In genomic region chr2:232887171-232887850, GRCh38 we compare ENCODE assay signal across 11 cellular contexts. TPM values are rescaled to one million over a fixed set of nuclear protein-coding genes. Genes with fewer than 3 reads are reported as not detected.
A peak's percentile ranks its signal among the peaks of the same experiment; 100 is the strongest.
DNase-seq lines count a peak whose midpoint lies in the region; ATAC-seq and TF ChIP-seq lines count a peak whose summit lies in the region.
"Had no signal": no experiment of that assay in that cellular context is flagged by ENCODE, and none has a peak within 500 bp of the region (broad histone marks: within the 10 kb centered on the region; RNA-seq: fewer than 3 reads in every experiment).

No MANE protein-coding gene starts in this region.

- peak; percentile 8 for TF ChIP-seq CTCF in GM06990 (IDR thresholded peaks at IDR 0.05; ENCODE audit: insufficient read depth, low read length, poor library complexity, severe bottlenecking)

- H4K8ac ChIP-seq in neuronal stem cell (ENCODE audit: low read depth, low read length) = no peak overlapping the region

- no peak for ATAC-seq in T-helper 17 cell
- ATAC-seq: activated CD4-positive, CD25-positive, alpha-beta regulatory T cell treated with anti-CD3 and anti-CD28 coated beads, Interleukin-2, amount 50 U/mL, for 24 hours had no signal

- H3K4me3 Mint-ChIP-seq in T-helper 17 cell = no peak overlapping the region
- H3K4me3 Mint-ChIP-seq: activated T-helper 1 cell treated with anti-CD3 and anti-CD28 coated beads, Interleukin-12 subunit alpha, Interleukin-12 subunit beta, Interleukin-2, Interleukin-4 antibody, amounts not matched to agents 30 ng/mL and 10 ng/mL and 1 ng/mL, durations not matched to agents 14 hours and 24 hours and 36 hours had no signal

- no peak overlapping the region for H3K14ac ChIP-seq in neuronal stem cell (ENCODE audit: low read length)

- H3K27me3 Mint-ChIP-seq in T-helper 17 cell = peaks cover 37% of the 10 kb centered on the region

- H2BK120ac ChIP-seq in neuronal stem cell (ENCODE audit: low read depth, low read length) = peak overlapping the region; percentile 35

- H2BK15ac ChIP-seq in neuronal stem cell (ENCODE audit: low read length) = peak overlapping the region; percentile 24

- no peak overlapping the region for H2BK5ac ChIP-seq in neuronal stem cell (ENCODE audit: low read length)

- no peaks in the 10 kb centered on the region for H3K36me3 Mint-ChIP-seq in T-helper 17 cell (ENCODE audit: low read depth)

- H2AK5ac ChIP-seq in neuronal stem cell (ENCODE audit: low read depth, low read length) = no peak overlapping the region

- H2AFZ ChIP-seq in neuronal stem cell (ENCODE audit: low read length) = no peak overlapping the region

- H3K27ac ChIP-seq in neuronal stem cell (replicated peaks; ENCODE audit: low read length) = no peak overlapping the region
- H3K27ac ChIP-seq: SJSA1 had no signal

- TF ChIP-seq RAD21 in Ishikawa (IDR thresholded peaks at IDR 0.05; ENCODE audit: low read depth) = peak; percentile 39; the same call in 1 of the 2 replicates

- H3K9me3 ChIP-seq in neuronal stem cell (replicated peaks in 1 of 2; ENCODE audit: control insufficient read depth in 2 of 2, insufficient read depth in 1 of 2, low read depth in 1 of 2, low read length in 2 of 2) = peaks cover 0 to 3% of the 10 kb centered on the region in 2 donors
- no peaks in the 10 kb centered on the region for H3K9me3 ChIP-seq in T-helper 17 cell (ENCODE audit: control insufficient read depth, low read length, poor library complexity, severe bottlenecking)
- H3K9me3 ChIP-seq: SJSA1 had no signal

- WGBS in neuronal stem cell (ENCODE audit: extremely low coverage in 2 of 2, insufficient read length in 2 of 2, insufficient replicate concordance in 1 of 2), 2 donors = no CpG with 5 or more reads among the region's 15 CpGs

- H3K4me2 ChIP-seq in neuronal stem cell (ENCODE audit: insufficient read depth, low read length, poor library complexity, severe bottlenecking) = no peak overlapping the region

- H3K36me3 ChIP-seq in GM06990 (ENCODE audit: control insufficient read depth, insufficient read depth, low read length) = no peaks in the 10 kb centered on the region
- no peaks in the 10 kb centered on the region for H3K36me3 ChIP-seq in neuronal stem cell (replicated peaks in 1 of 2; ENCODE audit: control insufficient read depth in 2 of 2, insufficient read depth in 2 of 2, low read length in 2 of 2)

- TF ChIP-seq EP300 in Ishikawa (IDR thresholded peaks at IDR 0.05; ENCODE audit: borderline replicate concordance) = no peak

- peaks cover 10% of the 10 kb centered on the region for H3K4me1 Mint-ChIP-seq in T-helper 17 cell

- no peaks in the 10 kb centered on the region; the same call in 1 of the 2 replicates for H3K27me3 ChIP-seq in GM06990 (replicated peaks; ENCODE audit: control insufficient read depth, insufficient read depth, low read length)
- no peaks in the 10 kb centered on the region for H3K27me3 ChIP-seq in neuronal stem cell (ENCODE audit: control insufficient read depth in 3 of 3, insufficient read depth in 3 of 3, low read depth in 1 of 3, low read length in 3 of 3)
- H3K27me3 ChIP-seq: SJSA1 had no signal

- no peak overlapping the region for H3K4ac ChIP-seq in neuronal stem cell (ENCODE audit: low read length)

- peaks cover 6 to 10% of the 10 kb centered on the region in 2 donors for H3K4me1 ChIP-seq in neuronal stem cell (ENCODE audit: control insufficient read depth in 2 of 2, insufficient read depth in 1 of 2, low read depth in 1 of 2, low read length in 2 of 2)

- H4K91ac ChIP-seq in neuronal stem cell (ENCODE audit: low read depth, low read length, poor library complexity) = no peak overlapping the region

- no peaks in the 10 kb centered on the region for H3K79me1 ChIP-seq in neuronal stem cell (ENCODE audit: low read depth, low read length)

- peak overlapping the region; percentile 69 for H3K18ac ChIP-seq in neuronal stem cell (ENCODE audit: low read length)

- H3K27ac Mint-ChIP-seq in T-helper 17 cell = no peak overlapping the region
- H3K27ac Mint-ChIP-seq: activated T-helper 1 cell treated with anti-CD3 and anti-CD28 coated beads, Interleukin-12 subunit alpha, Interleukin-12 subunit beta, Interleukin-2, Interleukin-4 antibody, amounts not matched to agents 30 ng/mL and 10 ng/mL and 1 ng/mL, durations not matched to agents 14 hours and 24 hours and 36 hours had no signal

- peak overlapping the region; percentile 26 for H3K9ac ChIP-seq in neuronal stem cell (ENCODE audit: low read depth, low read length, poor library complexity)

- DNase-seq in GM06990 (ENCODE audit: extremely low read depth, insufficient read length) = no peak
- peak; percentile 19 for DNase-seq in dermis blood vessel endothelial cell
- DNase-seq in neuronal stem cell (ENCODE audit: low spot score) = no peak
- DNase-seq in glomerular visceral epithelial cell (ENCODE audit: extremely low spot score) = no peak
- no peak for DNase-seq in COR-L47 (lab: John Stamatoyannopoulos, UW)
- no peak for DNase-seq in T-helper 17 cell
- DNase-seq: NCI-H524 treated with DMSO at 0.1 percent for 48 hours had no signal

- H3K4me3 ChIP-seq in GM06990 (replicated peaks; ENCODE audit: low read depth, low read length) (no peak overlapping the region), neuronal stem cell (ENCODE audit: low read length in 2 of 2) (no peak overlapping the region)
- H3K4me3 ChIP-seq: SJSA1 had no signal

- H2BK12ac ChIP-seq in neuronal stem cell (ENCODE audit: low read length) = no peak overlapping the region

- no peak overlapping the region for H3K23ac ChIP-seq in neuronal stem cell (ENCODE audit: low read depth, low read length, poor library complexity)

TF ChIP-seq in Ishikawa, 13 proteins besides CTCF, POLR2A, EP300 and RAD21:
- TF ChIP-seq CREB1 (IDR thresholded peaks at IDR 0.05; ENCODE audit: low read depth) = no peak
- no peak for TF ChIP-seq FOXM1 (IDR thresholded peaks at IDR 0.05; ENCODE audit: borderline replicate concordance, low read depth)
- TF ChIP-seq, protein P1, sequence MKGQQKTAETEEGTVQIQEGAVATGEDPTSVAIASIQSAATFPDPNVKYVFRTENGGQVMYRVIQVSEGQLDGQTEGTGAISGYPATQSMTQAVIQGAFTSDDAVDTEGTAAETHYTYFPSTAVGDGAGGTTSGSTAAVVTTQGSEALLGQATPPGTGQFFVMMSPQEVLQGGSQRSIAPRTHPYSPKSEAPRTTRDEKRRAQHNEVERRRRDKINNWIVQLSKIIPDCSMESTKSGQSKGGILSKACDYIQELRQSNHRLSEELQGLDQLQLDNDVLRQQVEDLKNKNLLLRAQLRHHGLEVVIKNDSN (IDR thresholded peaks at IDR 0.05) = no peak
- no peak for TF ChIP-seq CEBPB (IDR thresholded peaks at IDR 0.05)
- TF ChIP-seq, protein P2, sequence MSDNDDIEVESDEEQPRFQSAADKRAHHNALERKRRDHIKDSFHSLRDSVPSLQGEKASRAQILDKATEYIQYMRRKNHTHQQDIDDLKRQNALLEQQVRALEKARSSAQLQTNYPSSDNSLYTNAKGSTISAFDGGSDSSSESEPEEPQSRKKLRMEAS (IDR thresholded peaks at IDR 0.05) = no peak
- no peak for TF ChIP-seq TAF1 (IDR thresholded peaks at IDR 0.05; ENCODE audit: low read depth)
- TF ChIP-seq TCF12 (IDR thresholded peaks at IDR 0.05; ENCODE audit: low read depth) = no peak
- no peak for TF ChIP-seq NFIC (IDR thresholded peaks at IDR 0.05)
- no peak for TF ChIP-seq EGR1 (IDR thresholded peaks at IDR 0.05)
- TF ChIP-seq, protein P3, sequence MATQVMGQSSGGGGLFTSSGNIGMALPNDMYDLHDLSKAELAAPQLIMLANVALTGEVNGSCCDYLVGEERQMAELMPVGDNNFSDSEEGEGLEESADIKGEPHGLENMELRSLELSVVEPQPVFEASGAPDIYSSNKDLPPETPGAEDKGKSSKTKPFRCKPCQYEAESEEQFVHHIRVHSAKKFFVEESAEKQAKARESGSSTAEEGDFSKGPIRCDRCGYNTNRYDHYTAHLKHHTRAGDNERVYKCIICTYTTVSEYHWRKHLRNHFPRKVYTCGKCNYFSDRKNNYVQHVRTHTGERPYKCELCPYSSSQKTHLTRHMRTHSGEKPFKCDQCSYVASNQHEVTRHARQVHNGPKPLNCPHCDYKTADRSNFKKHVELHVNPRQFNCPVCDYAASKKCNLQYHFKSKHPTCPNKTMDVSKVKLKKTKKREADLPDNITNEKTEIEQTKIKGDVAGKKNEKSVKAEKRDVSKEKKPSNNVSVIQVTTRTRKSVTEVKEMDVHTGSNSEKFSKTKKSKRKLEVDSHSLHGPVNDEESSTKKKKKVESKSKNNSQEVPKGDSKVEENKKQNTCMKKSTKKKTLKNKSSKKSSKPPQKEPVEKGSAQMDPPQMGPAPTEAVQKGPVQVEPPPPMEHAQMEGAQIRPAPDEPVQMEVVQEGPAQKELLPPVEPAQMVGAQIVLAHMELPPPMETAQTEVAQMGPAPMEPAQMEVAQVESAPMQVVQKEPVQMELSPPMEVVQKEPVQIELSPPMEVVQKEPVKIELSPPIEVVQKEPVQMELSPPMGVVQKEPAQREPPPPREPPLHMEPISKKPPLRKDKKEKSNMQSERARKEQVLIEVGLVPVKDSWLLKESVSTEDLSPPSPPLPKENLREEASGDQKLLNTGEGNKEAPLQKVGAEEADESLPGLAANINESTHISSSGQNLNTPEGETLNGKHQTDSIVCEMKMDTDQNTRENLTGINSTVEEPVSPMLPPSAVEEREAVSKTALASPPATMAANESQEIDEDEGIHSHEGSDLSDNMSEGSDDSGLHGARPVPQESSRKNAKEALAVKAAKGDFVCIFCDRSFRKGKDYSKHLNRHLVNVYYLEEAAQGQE (IDR thresholded peaks at IDR 0.05; ENCODE audit: low read depth) = no peak

RNA-seq across cellular contexts. Expression of gene SNORC, which starts 17.2 kb away (rescaled TPM):
- total RNA-seq in dermis blood vessel endothelial cell (0.34 and 0.84 TPM in 2 replicates), T-helper 17 cell (1 to 10 TPM; 1.0 TPM)
- polyA plus RNA-seq in neuronal stem cell (2013, experiment 1 of 2) = 2.1 TPM
- polyA plus RNA-seq in neuronal stem cell (2013, experiment 2 of 2) = 2.9 TPM
